In genomic region chr6:49988900-49989299, GRCh38 we compare ENCODE assay signal across 9 cellular contexts. TPM values are rescaled to one million over a fixed set of nuclear protein-coding genes. Genes with fewer than 3 reads are reported as not detected.
"Had no signal": no experiment of that assay in that cellular context is flagged by ENCODE, and none has a peak within 500 bp of the region (broad histone marks: within the 10 kb centered on the region; RNA-seq: fewer than 3 reads in every experiment).

No MANE protein-coding gene starts in this region.

- DNase-seq: GM23248, GOT3, H9, HCEC 1CT, IMR-90 had no signal

- H3K4me3 ChIP-seq: GM23248, K562 had no signal

- H3K9ac ChIP-seq: GM23248 had no signal

- H3K27ac ChIP-seq: GM23248 had no signal

- FAIRE-seq: H54, HTR-8/SVneo, K562 had no signal

- H2AFZ ChIP-seq: GM23248 had no signal

RNA-seq across cellular contexts. Expression of gene DEFB113, which starts 19.5 kb away (rescaled TPM):
- total RNA-seq: GM23248, H9, HT-29, IMR-90, K562 had no signal
- polyA plus RNA-seq: GM23248, IMR-90, K562 had no signal

RNA-seq across cellular contexts. Expression of gene DEFB114, which starts 24.9 kb away (rescaled TPM):
- total RNA-seq: GM23248, H9, HT-29, IMR-90, K562 had no signal
- polyA plus RNA-seq: GM23248, IMR-90, K562 had no signal

RNA-seq across cellular contexts. Expression of gene DEFB110, which starts 32.9 kb away (rescaled TPM):
- total RNA-seq: GM23248, H9, HT-29, IMR-90, K562 had no signal
- polyA plus RNA-seq: GM23248, IMR-90, K562 had no signal
